ENCODE assay signal across 8 cellular contexts in the genomic region with DNA sequence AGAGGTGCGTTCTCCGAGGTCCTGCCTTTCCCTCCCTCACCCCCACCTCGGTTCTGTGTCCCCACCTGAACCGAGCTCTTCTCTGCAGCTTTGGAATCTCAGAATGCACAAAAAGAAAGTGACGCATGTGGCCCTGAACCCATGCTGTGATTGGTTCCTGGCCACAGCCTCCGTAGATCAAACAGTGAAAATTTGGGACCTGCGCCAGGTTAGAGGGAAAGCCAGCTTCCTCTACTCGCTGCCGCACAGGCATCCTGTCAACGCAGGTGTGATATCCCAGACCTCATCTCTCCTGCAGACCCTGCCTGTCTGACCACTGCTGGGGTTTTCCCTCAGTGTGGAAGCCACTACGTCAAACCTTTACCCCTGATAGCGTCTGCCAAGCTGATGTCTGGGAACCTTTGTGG. TPM values are rescaled to one million over a fixed set of nuclear protein-coding genes. Genes with fewer than 3 reads are reported as not detected.
DNase-seq lines count a peak whose midpoint lies in the region; ATAC-seq and TF ChIP-seq lines count a peak whose summit lies in the region.

No MANE protein-coding gene starts in this region.

- no peak for TF ChIP-seq CTCF in breast epithelium (IDR thresholded peaks at IDR 0.05)
- no peak for TF ChIP-seq CTCF in neural progenitor cell (IDR thresholded peaks at IDR 0.05)

- no peaks in the 10 kb centered on the region for H3K36me3 ChIP-seq in breast epithelium
- no peaks in the 10 kb centered on the region for H3K36me3 ChIP-seq in neural progenitor cell

- no peak overlapping the region for H3K9ac ChIP-seq in neural progenitor cell

- intact Hi-C loops in breast epithelium (cut with DNase I; ENCODE audit: low total_unique reads), result no loop called here

- DNase-seq in DMS53 (lab: John Stamatoyannopoulos, UW) (peak; percentile 74), T-helper 2 cell (peak in 4 of 5 experiments; percentile 11 to 69 (median 58)), breast epithelium (ENCODE audit: low spot score in 2 of 2) (peak; percentile 42 to 66), neural progenitor cell (ENCODE audit: low spot score) (no peak), amniotic stem cell (lab: John Stamatoyannopoulos, UW) (no peak), mesenteric fat pad (ENCODE audit: low spot score) (no peak), NCI-H524 (lab: John Stamatoyannopoulos, UW) (no peak)

- peak overlapping the region; percentile 54 to 76 for H3K27ac ChIP-seq in breast epithelium
- H3K27ac ChIP-seq in neural progenitor cell, result no peak overlapping the region

- H3K4me1 Mint-ChIP-seq in neural progenitor cell, result peaks cover 10% of the 10 kb centered on the region

- H3K27ac Mint-ChIP-seq in neural progenitor cell, result peak overlapping the region; percentile 29

- H3K9me3 Mint-ChIP-seq in neural progenitor cell, result no peaks in the 10 kb centered on the region

- H4K20me1 ChIP-seq in neural progenitor cell (ENCODE audit: low read depth), result no peaks in the 10 kb centered on the region

- H3K27me3 ChIP-seq in breast epithelium (no peaks in the 10 kb centered on the region), neural progenitor cell (no peaks in the 10 kb centered on the region)

- ATAC-seq in GM19452 (IDR thresholded peaks at IDR 0.05; ENCODE audit: unreplicated experiment), result no peak

- H3K27me3 Mint-ChIP-seq in neural progenitor cell (ENCODE audit: insufficient read depth, low read depth), result peaks cover 3% of the 10 kb centered on the region

- H3K79me2 ChIP-seq in neural progenitor cell (ENCODE audit: low read depth), result no peaks in the 10 kb centered on the region

- H3K36me3 Mint-ChIP-seq in neural progenitor cell, result peaks cover 5% of the 10 kb centered on the region

- no peaks in the 10 kb centered on the region for H3K4me1 ChIP-seq in breast epithelium
- H3K4me1 ChIP-seq in neural progenitor cell, result no peaks in the 10 kb centered on the region

- no peak overlapping the region for H3K4me3 Mint-ChIP-seq in neural progenitor cell

- no peak overlapping the region for H2AFZ ChIP-seq in neural progenitor cell (replicated peaks)

- TF ChIP-seq POLR2A in breast epithelium (IDR thresholded peaks at IDR 0.05), result no peak

- no peak overlapping the region for H3K4me2 ChIP-seq in neural progenitor cell

- H3K9me3 ChIP-seq in breast epithelium (no peaks in the 10 kb centered on the region), neural progenitor cell (ENCODE audit: low read depth) (no peaks in the 10 kb centered on the region)

- no peaks in the 10 kb centered on the region for H3F3A ChIP-seq in neural progenitor cell (ENCODE audit: low read depth)

- peak overlapping the region in 2 of 3 donors; percentile 17 to 54 for H3K4me3 ChIP-seq in breast epithelium
- no peak overlapping the region for H3K4me3 ChIP-seq in neural progenitor cell

RNA-seq across cellular contexts. Expression of a gene that starts 13.9 kb away (rescaled TPM):
- total RNA-seq in breast epithelium (10 to 100 TPM; 39.7 to 45.2 (median 41.9) TPM), neural progenitor cell (ENCODE audit: low replicate concordance) (23.9 and 24.3 TPM in 2 replicates), mesenteric fat pad (38.2 TPM)

RNA-seq across cellular contexts. Expression of a gene that starts 19.9 kb away (rescaled TPM):
- total RNA-seq in breast epithelium, result 10 to 100 TPM; 31.2 to 44.5 (median 39.3) TPM
- 61.4 and 76.9 TPM in 2 replicates for total RNA-seq in neural progenitor cell (ENCODE audit: low replicate concordance)
- total RNA-seq in mesenteric fat pad, result 21.0 TPM

RNA-seq across cellular contexts. Expression of a gene that starts 23.1 kb away (rescaled TPM):
- total RNA-seq in breast epithelium, result 10 to 100 TPM; 56.1 to 92.4 (median 91.1) TPM
- total RNA-seq in neural progenitor cell (ENCODE audit: low replicate concordance), result 7.5 and 10.7 TPM in 2 replicates
- total RNA-seq in mesenteric fat pad, result 73.2 TPM

RNA-seq across cellular contexts. Expression of a gene that starts 35.3 kb away (rescaled TPM):
- total RNA-seq in breast epithelium, result 10 to 100 TPM; 43.3 to 56.5 (median 46.6) TPM
- total RNA-seq in neural progenitor cell (ENCODE audit: low replicate concordance), result 16.1 and 25.9 TPM in 2 replicates
- 35.7 TPM for total RNA-seq in mesenteric fat pad

RNA-seq across cellular contexts. Expression of a gene that starts 48.4 kb away (rescaled TPM):
- total RNA-seq in breast epithelium (10 to 100 TPM in 2 of 3 donors, 1 to 10 TPM in 1; 9.9 to 47.3 (median 33.1) TPM), neural progenitor cell (ENCODE audit: low replicate concordance) (7.1 and 11.2 TPM in 2 replicates), mesenteric fat pad (14.9 TPM)

Comparison
In these comparisons a context has a peak if more than half of its experiments do, and no peak if none do; other contexts are left out.
1. DNase-seq: peak in DMS53 (single experiment), T-helper 2 cell (4 of 5) and breast epithelium (2 of 2); none in neural progenitor cell (single experiment), amniotic stem cell (single experiment), mesenteric fat pad (single experiment) and NCI-H524 (0 of 2).